1 cellular context compared by ENCODE assay signal in the genomic region with DNA sequence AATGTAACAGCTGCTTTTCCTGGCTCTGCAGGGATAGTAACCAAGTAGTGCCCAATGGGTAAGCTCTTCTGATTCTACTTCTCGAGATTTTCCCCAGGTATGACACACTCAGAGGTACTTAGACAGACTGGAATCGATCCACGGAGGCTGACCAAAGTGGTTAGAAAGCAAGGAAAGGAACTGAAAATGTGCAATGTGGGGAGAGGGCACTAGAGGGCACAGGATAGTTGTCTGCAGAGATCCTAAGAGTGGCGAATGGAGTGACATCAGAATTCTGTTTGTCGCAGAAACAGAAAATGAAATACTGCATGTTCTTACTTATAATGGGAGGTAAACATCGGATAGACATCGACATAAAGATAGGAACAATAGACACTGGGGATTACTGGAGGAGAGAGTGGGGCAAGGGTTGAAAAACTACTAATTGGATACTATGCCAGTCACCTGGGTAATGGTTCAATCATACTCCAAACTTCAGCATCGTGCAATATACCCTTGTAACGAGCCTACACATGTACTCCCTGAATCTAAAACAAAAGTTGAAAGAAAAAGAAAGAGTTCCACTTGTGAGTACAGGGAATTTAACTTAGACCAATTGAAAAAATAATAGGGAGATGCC.
TF ChIP-seq lines count a peak whose summit lies in the region.

No MANE protein-coding gene starts in this region.

TF ChIP-seq in GM23338, 12 proteins besides CTCF, POLR2A, EP300 and RAD21 (continued from another document):
- TF ChIP-seq, protein P1, sequence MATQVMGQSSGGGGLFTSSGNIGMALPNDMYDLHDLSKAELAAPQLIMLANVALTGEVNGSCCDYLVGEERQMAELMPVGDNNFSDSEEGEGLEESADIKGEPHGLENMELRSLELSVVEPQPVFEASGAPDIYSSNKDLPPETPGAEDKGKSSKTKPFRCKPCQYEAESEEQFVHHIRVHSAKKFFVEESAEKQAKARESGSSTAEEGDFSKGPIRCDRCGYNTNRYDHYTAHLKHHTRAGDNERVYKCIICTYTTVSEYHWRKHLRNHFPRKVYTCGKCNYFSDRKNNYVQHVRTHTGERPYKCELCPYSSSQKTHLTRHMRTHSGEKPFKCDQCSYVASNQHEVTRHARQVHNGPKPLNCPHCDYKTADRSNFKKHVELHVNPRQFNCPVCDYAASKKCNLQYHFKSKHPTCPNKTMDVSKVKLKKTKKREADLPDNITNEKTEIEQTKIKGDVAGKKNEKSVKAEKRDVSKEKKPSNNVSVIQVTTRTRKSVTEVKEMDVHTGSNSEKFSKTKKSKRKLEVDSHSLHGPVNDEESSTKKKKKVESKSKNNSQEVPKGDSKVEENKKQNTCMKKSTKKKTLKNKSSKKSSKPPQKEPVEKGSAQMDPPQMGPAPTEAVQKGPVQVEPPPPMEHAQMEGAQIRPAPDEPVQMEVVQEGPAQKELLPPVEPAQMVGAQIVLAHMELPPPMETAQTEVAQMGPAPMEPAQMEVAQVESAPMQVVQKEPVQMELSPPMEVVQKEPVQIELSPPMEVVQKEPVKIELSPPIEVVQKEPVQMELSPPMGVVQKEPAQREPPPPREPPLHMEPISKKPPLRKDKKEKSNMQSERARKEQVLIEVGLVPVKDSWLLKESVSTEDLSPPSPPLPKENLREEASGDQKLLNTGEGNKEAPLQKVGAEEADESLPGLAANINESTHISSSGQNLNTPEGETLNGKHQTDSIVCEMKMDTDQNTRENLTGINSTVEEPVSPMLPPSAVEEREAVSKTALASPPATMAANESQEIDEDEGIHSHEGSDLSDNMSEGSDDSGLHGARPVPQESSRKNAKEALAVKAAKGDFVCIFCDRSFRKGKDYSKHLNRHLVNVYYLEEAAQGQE (IDR thresholded peaks at IDR 0.05; ENCODE audit: unreplicated experiment), result no peak
- TF ChIP-seq POLR2AphosphoS5 (IDR thresholded peaks at IDR 0.05; ENCODE audit: low read depth) (no peak), STAT1 (IDR thresholded peaks at IDR 0.05; ENCODE audit: unreplicated experiment) (no peak), ETS1 (IDR thresholded peaks at IDR 0.05) (no peak), EZH2phosphoT487 (IDR thresholded peaks at IDR 0.05; ENCODE audit: unreplicated experiment) (no peak)
- TF ChIP-seq, protein P2, sequence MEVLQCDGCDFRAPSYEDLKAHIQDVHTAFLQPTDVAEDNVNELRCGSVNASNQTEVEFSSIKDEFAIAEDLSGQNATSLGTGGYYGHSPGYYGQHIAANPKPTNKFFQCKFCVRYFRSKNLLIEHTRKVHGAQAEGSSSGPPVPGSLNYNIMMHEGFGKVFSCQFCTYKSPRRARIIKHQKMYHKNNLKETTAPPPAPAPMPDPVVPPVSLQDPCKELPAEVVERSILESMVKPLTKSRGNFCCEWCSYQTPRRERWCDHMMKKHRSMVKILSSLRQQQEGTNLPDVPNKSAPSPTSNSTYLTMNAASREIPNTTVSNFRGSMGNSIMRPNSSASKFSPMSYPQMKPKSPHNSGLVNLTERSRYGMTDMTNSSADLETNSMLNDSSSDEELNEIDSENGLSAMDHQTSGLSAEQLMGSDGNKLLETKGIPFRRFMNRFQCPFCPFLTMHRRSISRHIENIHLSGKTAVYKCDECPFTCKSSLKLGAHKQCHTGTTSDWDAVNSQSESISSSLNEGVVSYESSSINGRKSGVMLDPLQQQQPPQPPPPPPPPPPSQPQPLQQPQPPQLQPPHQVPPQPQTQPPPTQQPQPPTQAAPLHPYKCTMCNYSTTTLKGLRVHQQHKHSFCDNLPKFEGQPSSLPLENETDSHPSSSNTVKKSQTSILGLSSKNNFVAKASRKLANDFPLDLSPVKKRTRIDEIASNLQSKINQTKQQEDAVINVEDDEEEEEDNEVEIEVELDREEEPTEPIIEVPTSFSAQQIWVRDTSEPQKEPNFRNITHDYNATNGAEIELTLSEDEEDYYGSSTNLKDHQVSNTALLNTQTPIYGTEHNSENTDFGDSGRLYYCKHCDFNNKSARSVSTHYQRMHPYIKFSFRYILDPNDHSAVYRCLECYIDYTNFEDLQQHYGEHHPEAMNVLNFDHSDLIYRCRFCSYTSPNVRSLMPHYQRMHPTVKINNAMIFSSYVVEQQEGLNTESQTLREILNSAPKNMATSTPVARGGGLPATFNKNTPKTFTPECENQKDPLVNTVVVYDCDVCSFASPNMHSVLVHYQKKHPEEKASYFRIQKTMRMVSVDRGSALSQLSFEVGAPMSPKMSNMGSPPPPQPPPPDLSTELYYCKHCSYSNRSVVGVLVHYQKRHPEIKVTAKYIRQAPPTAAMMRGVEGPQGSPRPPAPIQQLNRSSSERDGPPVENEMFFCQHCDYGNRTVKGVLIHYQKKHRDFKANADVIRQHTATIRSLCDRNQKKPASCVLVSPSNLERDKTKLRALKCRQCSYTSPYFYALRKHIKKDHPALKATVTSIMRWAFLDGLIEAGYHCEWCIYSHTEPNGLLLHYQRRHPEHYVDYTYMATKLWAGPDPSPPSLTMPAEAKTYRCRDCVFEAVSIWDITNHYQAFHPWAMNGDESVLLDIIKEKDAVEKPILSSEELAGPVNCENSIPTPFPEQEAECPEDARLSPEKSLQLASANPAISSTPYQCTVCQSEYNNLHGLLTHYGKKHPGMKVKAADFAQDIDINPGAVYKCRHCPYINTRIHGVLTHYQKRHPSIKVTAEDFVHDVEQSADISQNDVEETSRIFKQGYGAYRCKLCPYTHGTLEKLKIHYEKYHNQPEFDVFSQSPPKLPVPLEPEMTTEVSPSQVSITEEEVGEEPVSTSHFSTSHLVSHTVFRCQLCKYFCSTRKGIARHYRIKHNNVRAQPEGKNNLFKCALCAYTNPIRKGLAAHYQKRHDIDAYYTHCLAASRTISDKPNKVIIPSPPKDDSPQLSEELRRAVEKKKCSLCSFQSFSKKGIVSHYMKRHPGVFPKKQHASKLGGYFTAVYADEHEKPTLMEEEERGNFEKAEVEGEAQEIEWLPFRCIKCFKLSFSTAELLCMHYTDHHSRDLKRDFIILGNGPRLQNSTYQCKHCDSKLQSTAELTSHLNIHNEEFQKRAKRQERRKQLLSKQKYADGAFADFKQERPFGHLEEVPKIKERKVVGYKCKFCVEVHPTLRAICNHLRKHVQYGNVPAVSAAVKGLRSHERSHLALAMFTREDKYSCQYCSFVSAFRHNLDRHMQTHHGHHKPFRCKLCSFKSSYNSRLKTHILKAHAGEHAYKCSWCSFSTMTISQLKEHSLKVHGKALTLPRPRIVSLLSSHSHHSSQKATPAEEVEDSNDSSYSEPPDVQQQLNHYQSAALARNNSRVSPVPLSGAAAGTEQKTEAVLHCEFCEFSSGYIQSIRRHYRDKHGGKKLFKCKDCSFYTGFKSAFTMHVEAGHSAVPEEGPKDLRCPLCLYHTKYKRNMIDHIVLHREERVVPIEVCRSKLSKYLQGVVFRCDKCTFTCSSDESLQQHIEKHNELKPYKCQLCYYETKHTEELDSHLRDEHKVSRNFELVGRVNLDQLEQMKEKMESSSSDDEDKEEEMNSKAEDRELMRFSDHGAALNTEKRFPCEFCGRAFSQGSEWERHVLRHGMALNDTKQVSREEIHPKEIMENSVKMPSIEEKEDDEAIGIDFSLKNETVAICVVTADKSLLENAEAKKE (CRISPR knock-in tag; IDR thresholded peaks at IDR 0.05), result no peak
TF ChIP-seq in GM23338: peak in this region for 0.
